In genomic region chr6:168201383-168201782, GRCh38 we compare ENCODE assay signal across 13 cellular contexts.
DNase-seq lines count a peak whose midpoint lies in the region; ATAC-seq, FAIRE-seq and TF ChIP-seq lines count a peak whose summit lies in the region.
"Had no signal": no experiment of that assay in that cellular context is flagged by ENCODE, and none has a peak within 500 bp of the region (broad histone marks: within the 10 kb centered on the region; RNA-seq: fewer than 3 reads in every experiment).

No MANE protein-coding gene starts in this region.

- ATAC-seq in Panc1, result peak; percentile 64
- ATAC-seq: lower lobe of right lung had no signal

- intact Hi-C loops in Panc1 (cut with micrococcal nuclease; ENCODE audit: unreplicated experiment), result no loop called here
- intact Hi-C loops in kidney (cut with DNase I), result no loop called here
- intact Hi-C loops in transverse colon (cut with DNase I; ENCODE audit: low total_unique reads), result no loop called here

- H3K4me3 ChIP-seq in Panc1 (ENCODE audit: low read depth in 2 of 2, low read length in 2 of 2) (no peak overlapping the region), kidney (ENCODE audit: low read length in 2 of 2) (no peak overlapping the region), transverse colon (no peak overlapping the region)
- H3K4me3 ChIP-seq: lower lobe of right lung had no signal

- H3K36me3 ChIP-seq in Panc1 (ENCODE audit: control insufficient read depth, insufficient read depth, low read length), result no peaks in the 10 kb centered on the region
- no peaks in the 10 kb centered on the region for H3K36me3 ChIP-seq in kidney (ENCODE audit: control insufficient read depth in 1 of 2, insufficient read depth in 2 of 2, low read length in 2 of 2)
- no peaks in the 10 kb centered on the region for H3K36me3 ChIP-seq in transverse colon
- H3K36me3 ChIP-seq: lower lobe of right lung had no signal

- CTCF ChIA-PET in Panc1 (lab: Charles Lee), result interaction anchor here (0.6 to 1.0 kb wide), 4 partner anchors 9 to 154 kb away, joined by 3 to 4 read pairs (median 3); no protein-coding TSS in a partner anchor

- H3K4me1 ChIP-seq in Panc1 (ENCODE audit: control insufficient read depth, insufficient read depth, low read length) (peaks cover 11% of the 10 kb centered on the region), kidney (ENCODE audit: control insufficient read depth in 1 of 2, insufficient read depth in 1 of 2, low read depth in 1 of 2, low read length in 2 of 2) (peaks cover 0 to 3% of the 10 kb centered on the region in 2 donors), transverse colon (peaks cover 0 to 7% (median 2%) of the 10 kb centered on the region in 4 donors)
- H3K4me1 ChIP-seq: lower lobe of right lung had no signal

- no peak overlapping the region for H3K27ac ChIP-seq in Panc1 (ENCODE audit: low read length)
- no peak overlapping the region for H3K27ac ChIP-seq in kidney (ENCODE audit: low read depth in 2 of 2, low read length in 2 of 2)
- H3K27ac ChIP-seq in transverse colon, result no peak overlapping the region
- H3K27ac ChIP-seq: lower lobe of right lung had no signal

- POLR2A ChIA-PET in Panc1 (lab: Charles Lee), result no interaction called here

- peak; percentile 83 for TF ChIP-seq CTCF in Panc1 (IDR thresholded peaks at IDR 0.05)
- peak; percentile 70 for TF ChIP-seq CTCF in kidney (IDR thresholded peaks at IDR 0.05; ENCODE audit: borderline replicate concordance, extremely low read depth, insufficient read depth)
- TF ChIP-seq CTCF in transverse colon (IDR thresholded peaks at IDR 0.05), result peak; percentile 18 to 61 (median 42)

- no peak overlapping the region for H3K9ac ChIP-seq in kidney (ENCODE audit: low read length in 2 of 2)

- TF ChIP-seq EP300 in transverse colon (IDR thresholded peaks at IDR 0.05; ENCODE audit: low read depth), result no peak

- H3K27me3 ChIP-seq in Panc1 (ENCODE audit: control insufficient read depth, insufficient read depth, low read length), result no peaks in the 10 kb centered on the region
- H3K27me3 ChIP-seq in transverse colon, result no peaks in the 10 kb centered on the region

- 58% methylated on average over 7 of the region's 7 CpGs; no CpG with 5 or more reads in 1 of the 2 donors for WGBS in transverse colon (ENCODE audit: low coverage in 1 of 2), 2 donors

- no TSS peak for BruUV-seq in Panc1 (replicated peaks; lab: Mats Ljungman, UMichigan)

- H3K9me3 ChIP-seq in Panc1 (ENCODE audit: control insufficient read depth, insufficient read depth, low read depth, low read length) (no peaks in the 10 kb centered on the region), kidney (ENCODE audit: control insufficient read depth in 1 of 2, low read length in 2 of 2) (no peaks in the 10 kb centered on the region), transverse colon (no peaks in the 10 kb centered on the region)
- H3K9me3 ChIP-seq: lower lobe of right lung had no signal

- DNase-seq in NCI-H510A treated with DMSO at 0.1 percent for 48 hours (lab: John Stamatoyannopoulos, UW) (peak; percentile 42), NCI-H510A (lab: John Stamatoyannopoulos, UW) (no peak), Panc1 (ENCODE audit: low read depth, low spot score) (no peak), kidney (peak; percentile 59), transverse colon (peak; percentile 31), NCI-H2171 treated with DMSO at 0.1 percent for 48 hours (lab: John Stamatoyannopoulos, UW) (no peak), NCI-H2107 (lab: John Stamatoyannopoulos, UW) (no peak), NOMO-1 treated with DMSO at 0.1 percent for 48 hours (lab: John Stamatoyannopoulos, UW; ENCODE audit: unreplicated experiment) (no peak)
- DNase-seq: activated CD8-positive, alpha-beta memory T cell treated with anti-CD3 and anti-CD28 coated beads, Interleukin-2, amount 50 U/mL, for 4 hours; activated naive CD4-positive, alpha-beta T cell treated with anti-CD3 and anti-CD28 coated beads, Interleukin-2, amount 10 ng/mL, durations not matched to agents 7 days and 5 days; lower lobe of right lung; nucleus accumbens; substantia nigra had no signal

- TF ChIP-seq POLR2A in transverse colon (IDR thresholded peaks at IDR 0.05), result no peak

- in situ Hi-C loops in Panc1 (cut with HindIII; ENCODE audit: low pct_unique_long_range_greater_than_20kb, low sequenced_read_pairs), result no loop called here
- in situ Hi-C loops in transverse colon (cut with MboI; ENCODE audit: low pct_ligation_motif_present in 1 of 4, low pct_unique_long_range_greater_than_20kb in 1 of 4, low sequenced_read_pairs in 3 of 4), result no loop called here

- no peak for FAIRE-seq in kidney (lab: Jason Lieb, UNC)

Comparison
In these comparisons a context has a peak if more than half of its experiments do, and no peak if none do; other contexts are left out.
1. DNase-seq: peak in NCI-H510A treated with DMSO at 0.1 percent for 48 hours (single experiment), kidney (single experiment) and transverse colon (single experiment); none in NCI-H510A (single experiment), Panc1 (single experiment), NCI-H2171 treated with DMSO at 0.1 percent for 48 hours (single experiment), NCI-H2107 (single experiment) and NOMO-1 treated with DMSO at 0.1 percent for 48 hours (single experiment).
2. Peak in every context shown above with its lines, with median percentiles within 50 percentile points of each other: CTCF ChIP-seq.